In the genomic region with DNA sequence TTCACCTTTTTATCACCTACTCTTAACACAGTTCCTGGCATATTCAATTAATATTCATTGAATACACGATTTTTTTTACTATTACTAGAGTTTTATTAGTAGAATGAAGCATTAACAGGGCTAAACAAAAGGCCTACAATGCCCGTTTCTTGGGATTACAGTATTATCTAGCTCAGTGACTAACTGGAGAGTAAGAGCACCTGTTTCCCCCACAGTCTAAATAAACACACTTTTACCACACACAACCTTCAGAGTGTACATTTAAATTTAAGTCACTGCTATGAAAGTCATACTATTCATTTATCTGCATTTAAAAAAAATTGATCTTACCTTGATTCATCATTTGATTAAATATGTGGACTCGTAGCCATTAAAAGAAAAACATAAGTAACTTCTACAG, we compare ENCODE assay signal across 22 cellular contexts.
"Had no signal": no experiment of that assay in that cellular context is flagged by ENCODE, and none has a peak within 500 bp of the region (broad histone marks: within the 10 kb centered on the region; RNA-seq: fewer than 3 reads in every experiment).

No MANE protein-coding gene starts in this region.

- H3K27me3 Mint-ChIP-seq: IgD-negative memory B cell had no signal

- H3K36me3 ChIP-seq: SJCRH30 had no signal

- H3K36me3 Mint-ChIP-seq: IgD-negative memory B cell had no signal

- H3K27me3 ChIP-seq: Peyer's patch, SJCRH30 had no signal

- H3K9ac ChIP-seq: KMS-11 had no signal

- H3K27ac ChIP-seq: KMS-11, PC-9, Peyer's patch, SJCRH30, SK-N-MC had no signal

- H2AFZ ChIP-seq: PC-9 had no signal

- DNase-seq: Kasumi-1, MV-4-11, NCI-H1048, NCI-H1105, NCI-H1417, NCI-H1436 treated with DMSO at 0.1 percent for 48 hours, NCI-H1694, NCI-H187 treated with DMSO at 0.1 percent for 48 hours, NCI-H2029 treated with DMSO at 0.1 percent for 48 hours, NCI-H2171 treated with DMSO at 0.1 percent for 48 hours, NCI-H345, NCI-H446 treated with DMSO at 0.1 percent for 48 hours, NCI-H510A treated with DMSO at 0.1 percent for 48 hours, NCI-H526, PC-9, Peyer's patch, SHP77 treated with DMSO at 0.1 percent for 48 hours had no signal

- H3K9me3 Mint-ChIP-seq: IgD-negative memory B cell had no signal

- H3K4me2 ChIP-seq: KMS-11, PC-9 had no signal

- H3K4me1 ChIP-seq: Peyer's patch had no signal

- H3K4me1 Mint-ChIP-seq: IgD-negative memory B cell had no signal

- H3K9me3 ChIP-seq: Peyer's patch, SJCRH30 had no signal

- H3K4me3 ChIP-seq: K562, PC-9, Peyer's patch, SJCRH30, SK-N-MC had no signal

- H3K4me3 Mint-ChIP-seq: IgD-negative memory B cell had no signal
